Comparison of ENCODE assay signal across 8 cellular contexts in the genomic region with DNA sequence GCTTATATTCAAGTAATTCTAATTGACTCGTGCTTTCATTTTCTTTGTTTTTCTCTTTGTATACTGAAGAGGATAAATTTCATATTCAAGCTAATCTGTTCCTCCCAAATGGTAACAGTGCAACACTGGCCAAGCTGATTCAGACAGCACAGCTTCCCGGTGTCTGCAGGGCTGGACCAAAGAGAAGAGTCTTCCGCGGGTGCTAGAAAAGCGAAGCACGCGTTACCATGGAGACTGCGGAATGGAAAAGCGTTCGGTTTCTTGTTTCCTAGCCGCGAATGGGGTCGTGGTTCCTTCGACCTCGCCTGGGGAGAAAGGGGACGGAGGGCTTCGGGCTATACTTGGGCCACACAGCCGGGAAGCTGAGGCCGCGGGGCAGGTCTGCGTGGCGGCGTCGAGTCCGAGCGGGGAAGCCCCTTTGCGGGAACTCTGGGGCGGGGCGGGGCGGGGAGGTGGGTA. TPM values are rescaled to one million over a fixed set of nuclear protein-coding genes. Genes with fewer than 3 reads are reported as not detected.
DNase-seq lines count a peak whose midpoint lies in the region; ATAC-seq and TF ChIP-seq lines count a peak whose summit lies in the region.

No MANE protein-coding gene starts in this region.

- H3K4me3 ChIP-seq in epithelial cell of esophagus (ENCODE audit: low read length) (peak overlapping the region; percentile 54), mucosa of rectum (ENCODE audit: low read length in 2 of 2) (peak overlapping the region; percentile 56 to 64), tibial artery (peak overlapping the region; percentile 51 to 57)

- H3K27ac ChIP-seq in mucosa of rectum (ENCODE audit: low read depth in 2 of 2, low read length in 2 of 2) (no peak overlapping the region), tibial artery (peak overlapping the region; percentile 56)

- peaks cover 7% of the 10 kb centered on the region for H3K4me1 Mint-ChIP-seq in activated CD8-positive, alpha-beta T cell treated with anti-CD3 and anti-CD28 coated beads for 36 hours (ENCODE audit: low read depth)

- no peaks in the 10 kb centered on the region for H3K9me3 ChIP-seq in mucosa of rectum (ENCODE audit: control insufficient read depth in 2 of 2, low read length in 2 of 2)
- H3K9me3 ChIP-seq in tibial artery: no peaks in the 10 kb centered on the region

- POLR2A ChIA-PET in activated CD8-positive, alpha-beta T cell treated with anti-CD3 and anti-CD28 coated beads for 36 hours (lab: Charles Lee): interaction anchor here (0.6 to 0.9 kb wide), 3 partner anchors 11 to 579 kb away, joined by 3 read pairs; no protein-coding TSS in a partner anchor

- DNase-seq in GM04503 (ENCODE audit: low read depth) (peak; percentile 7), NCI-H2196 (lab: John Stamatoyannopoulos, UW; ENCODE audit: unreplicated experiment) (peak; percentile 68), epithelial cell of esophagus (ENCODE audit: low read depth) (peak; percentile 51), tibial artery (peak in 1 of 2 donors; percentile 28)
- DNase-seq in activated CD8-positive, alpha-beta T cell treated with anti-CD3 and anti-CD28 coated beads for 36 hours: peak; percentile 61

- H3K27me3 ChIP-seq in mucosa of rectum (ENCODE audit: control insufficient read depth in 2 of 2, insufficient read depth in 2 of 2, low read length in 2 of 2) (peaks cover 5 to 13% of the 10 kb centered on the region in 2 donors), tibial artery (peaks cover 0 to 12% of the 10 kb centered on the region in 2 donors)

- intact Hi-C loops in activated CD8-positive, alpha-beta T cell treated with anti-CD3 and anti-CD28 coated beads for 36 hours (cut with micrococcal nuclease): no loop called here
- intact Hi-C loops in tibial artery (cut with DNase I; ENCODE audit: low total_unique reads): loop anchor here (10.0 kb wide), 1 partner anchor 147 kb away; no protein-coding TSS in a partner anchor

- H3K9me3 Mint-ChIP-seq in activated CD8-positive, alpha-beta T cell treated with anti-CD3 and anti-CD28 coated beads for 36 hours: peaks cover 2% of the 10 kb centered on the region

- CTCF ChIA-PET in activated CD8-positive, alpha-beta T cell treated with anti-CD3 and anti-CD28 coated beads for 36 hours (lab: Charles Lee): interaction anchor here (0.8 to 3.7 kb wide), 3 partner anchors 18 to 326 kb away, joined by 3 to 25 read pairs (median 4); no protein-coding TSS in a partner anchor

- ATAC-seq in activated CD8-positive, alpha-beta T cell treated with anti-CD3 and anti-CD28 coated beads for 36 hours: no peak
- no peak for ATAC-seq in HG03135 (IDR thresholded peaks at IDR 0.05; ENCODE audit: unreplicated experiment)
- ATAC-seq in GM21390 (IDR thresholded peaks at IDR 0.05; ENCODE audit: unreplicated experiment): no peak

- H3K4me1 ChIP-seq in mucosa of rectum (ENCODE audit: control insufficient read depth in 2 of 2, insufficient read depth in 2 of 2, low read length in 2 of 2) (peaks cover 4 to 6% of the 10 kb centered on the region in 2 donors), tibial artery (peaks cover 0 to 26% (median 8%) of the 10 kb centered on the region in 4 donors)

- no peaks in the 10 kb centered on the region for H3K36me3 ChIP-seq in mucosa of rectum (ENCODE audit: control insufficient read depth in 2 of 2, insufficient read depth in 2 of 2, low read length in 2 of 2)
- no peaks in the 10 kb centered on the region for H3K36me3 ChIP-seq in tibial artery

- H3K27ac Mint-ChIP-seq in activated CD8-positive, alpha-beta T cell treated with anti-CD3 and anti-CD28 coated beads for 36 hours: no peak overlapping the region

- peak overlapping the region in 1 of 2 donors; percentile 19 for H3K9ac ChIP-seq in mucosa of rectum (ENCODE audit: low read depth in 1 of 2, low read length in 2 of 2)

- H3K4me3 Mint-ChIP-seq in activated CD8-positive, alpha-beta T cell treated with anti-CD3 and anti-CD28 coated beads for 36 hours: peak overlapping the region; percentile 71

- H3K27me3 Mint-ChIP-seq in activated CD8-positive, alpha-beta T cell treated with anti-CD3 and anti-CD28 coated beads for 36 hours: peaks cover 25% of the 10 kb centered on the region

- TF ChIP-seq CTCF in activated CD8-positive, alpha-beta T cell treated with anti-CD3 and anti-CD28 coated beads for 36 hours (IDR thresholded peaks at IDR 0.05): no peak
- TF ChIP-seq CTCF in epithelial cell of esophagus (IDR thresholded peaks at IDR 0.05; ENCODE audit: insufficient read depth, low read depth, low read length, missing control alignments): no peak
- no peak for TF ChIP-seq CTCF in tibial artery (IDR thresholded peaks at IDR 0.05)

- no peaks in the 10 kb centered on the region for H3K36me3 Mint-ChIP-seq in activated CD8-positive, alpha-beta T cell treated with anti-CD3 and anti-CD28 coated beads for 36 hours (ENCODE audit: low read depth)

RNA-seq across cellular contexts. Expression of a gene that starts 6.2 kb away (rescaled TPM):
- under 1 TPM; 0.31 to 0.43 TPM for total RNA-seq in activated CD8-positive, alpha-beta T cell treated with anti-CD3 and anti-CD28 coated beads for 36 hours

RNA-seq across cellular contexts. Expression of a gene that starts 33.7 kb away (rescaled TPM):
- total RNA-seq in activated CD8-positive, alpha-beta T cell treated with anti-CD3 and anti-CD28 coated beads for 36 hours: not detected

Comparison
In these comparisons a context has a peak if more than half of its experiments do, and no peak if none do; other contexts are left out.
1. H3K27ac ChIP-seq: peak in tibial artery (2 of 2); none in mucosa of rectum (0 of 2).
2. Peak in every context shown above with its lines, with median percentiles within 50 percentile points of each other: H3K4me3 ChIP-seq.